Comparison of ENCODE assay signal across 11 cellular contexts in genomic region chr19:39363909-39364457, GRCh38. TPM values are rescaled to one million over a fixed set of nuclear protein-coding genes. Genes with fewer than 3 reads are reported as not detected.
DNase-seq lines count a peak whose midpoint lies in the region; ATAC-seq and TF ChIP-seq lines count a peak whose summit lies in the region.
"Had no signal": no experiment of that assay in that cellular context is flagged by ENCODE, and none has a peak within 500 bp of the region (broad histone marks: within the 10 kb centered on the region; RNA-seq: fewer than 3 reads in every experiment).

No MANE protein-coding gene starts in this region.

- peak; percentile 27 for DNase-seq in activated CD4-positive, alpha-beta memory T cell treated with anti-CD3 and anti-CD28 coated beads for 36 hours
- no peak for DNase-seq in activated CD4-positive, alpha-beta memory T cell treated with anti-CD3 and anti-CD28 coated beads, Interleukin-2, amount 10 ng/mL, durations not matched to agents 7 days and 5 days
- DNase-seq in transverse colon (no peak), NCI-H146 treated with DMSO at 0.1 percent for 48 hours (lab: John Stamatoyannopoulos, UW; ENCODE audit: unreplicated experiment) (no peak)
- DNase-seq: mesendoderm, NCI-H1436 treated with DMSO at 0.1 percent for 48 hours had no signal

- no peak overlapping the region for H3K4me3 ChIP-seq in duodenal mucosa (ENCODE audit: low read depth in 1 of 2, low read length in 2 of 2)
- H3K4me3 ChIP-seq in mesodermal cell (ENCODE audit: extremely low read depth, insufficient read depth, low read length, poor library complexity, severe bottlenecking), result no peak overlapping the region
- H3K4me3 ChIP-seq in transverse colon, result no peak overlapping the region

- no peaks in the 10 kb centered on the region for H3K9me3 Mint-ChIP-seq in activated CD4-positive, alpha-beta memory T cell treated with anti-CD3 and anti-CD28 coated beads for 36 hours
- H3K9me3 Mint-ChIP-seq in activated CD4-positive, alpha-beta memory T cell treated with anti-CD3 and anti-CD28 coated beads, Interleukin-2, amount 10 ng/mL, durations not matched to agents 7 days and 5 days, result no peaks in the 10 kb centered on the region

- H3K27me3 ChIP-seq in duodenal mucosa (ENCODE audit: control insufficient read depth in 1 of 2, insufficient read depth in 2 of 2, low read length in 2 of 2), result no peaks in the 10 kb centered on the region
- no peaks in the 10 kb centered on the region for H3K27me3 ChIP-seq in transverse colon

- H3K27ac ChIP-seq in duodenal mucosa (ENCODE audit: low read depth, low read length), result peak overlapping the region; percentile 6
- peak overlapping the region; percentile 32 for H3K27ac ChIP-seq in mesodermal cell (ENCODE audit: low read depth, low read length, severe bottlenecking)
- peak overlapping the region; percentile 31 to 63 (median 46) for H3K27ac ChIP-seq in transverse colon

- peaks cover 0 to 5% of the 10 kb centered on the region in 2 donors for H3K4me1 ChIP-seq in duodenal mucosa (ENCODE audit: control insufficient read depth in 1 of 2, insufficient read depth in 2 of 2, low read length in 2 of 2)
- H3K4me1 ChIP-seq in mesodermal cell (ENCODE audit: control insufficient read depth, insufficient read depth, low read length, poor library complexity, severe bottlenecking), result peaks cover 12% of the 10 kb centered on the region
- H3K4me1 ChIP-seq in transverse colon, result peaks cover 0 to 10% (median 0%) of the 10 kb centered on the region in 4 donors

- H3K27me3 Mint-ChIP-seq in activated CD4-positive, alpha-beta memory T cell treated with anti-CD3 and anti-CD28 coated beads for 36 hours, result no peaks in the 10 kb centered on the region
- H3K27me3 Mint-ChIP-seq in activated CD4-positive, alpha-beta memory T cell treated with anti-CD3 and anti-CD28 coated beads, Interleukin-2, amount 10 ng/mL, durations not matched to agents 7 days and 5 days, result no peaks in the 10 kb centered on the region

- in situ Hi-C loops in transverse colon (cut with MboI; ENCODE audit: low pct_ligation_motif_present in 1 of 4, low pct_unique_long_range_greater_than_20kb in 1 of 4, low sequenced_read_pairs in 3 of 4), result no loop called here

- CTCF ChIA-PET in activated CD4-positive, alpha-beta memory T cell treated with anti-CD3 and anti-CD28 coated beads for 36 hours (lab: Charles Lee), result no interaction called here
- CTCF ChIA-PET in activated CD4-positive, alpha-beta memory T cell treated with anti-CD3 and anti-CD28 coated beads, Interleukin-2, amount 10 ng/mL, durations not matched to agents 7 days and 5 days (lab: Charles Lee), result no interaction called here

- H3K4me3 Mint-ChIP-seq in activated CD4-positive, alpha-beta memory T cell treated with anti-CD3 and anti-CD28 coated beads for 36 hours, result no peak overlapping the region
- H3K4me3 Mint-ChIP-seq in activated CD4-positive, alpha-beta memory T cell treated with anti-CD3 and anti-CD28 coated beads, Interleukin-2, amount 10 ng/mL, durations not matched to agents 7 days and 5 days, result no peak overlapping the region

- H3K9ac ChIP-seq in duodenal mucosa (ENCODE audit: low read depth in 1 of 2, low read length in 2 of 2), result no peak overlapping the region

- 90 to 95% methylated on average over 3 to 4 of the region's 5 CpGs for whole genome bisulfite sequencing in mesodermal cell (ENCODE audit: insufficient coverage in 2 of 2), 2 experiments
- WGBS in transverse colon (ENCODE audit: low coverage in 1 of 2), 2 donors, result 75 to 80% methylated on average over 2 to 5 of the region's 5 CpGs

- H3K9me3 ChIP-seq in duodenal mucosa (ENCODE audit: control insufficient read depth in 1 of 2, low read length in 2 of 2) (no peaks in the 10 kb centered on the region), mesodermal cell (ENCODE audit: control insufficient read depth, low read length) (no peaks in the 10 kb centered on the region), transverse colon (no peaks in the 10 kb centered on the region)

- TF ChIP-seq EP300 in transverse colon (IDR thresholded peaks at IDR 0.05; ENCODE audit: low read depth), result no peak

- H3K36me3 Mint-ChIP-seq in activated CD4-positive, alpha-beta memory T cell treated with anti-CD3 and anti-CD28 coated beads for 36 hours, result peaks cover 24% of the 10 kb centered on the region
- H3K36me3 Mint-ChIP-seq in activated CD4-positive, alpha-beta memory T cell treated with anti-CD3 and anti-CD28 coated beads, Interleukin-2, amount 10 ng/mL, durations not matched to agents 7 days and 5 days (ENCODE audit: low read depth), result peaks cover 36% of the 10 kb centered on the region

- peaks cover 11% of the 10 kb centered on the region for H3K4me1 Mint-ChIP-seq in activated CD4-positive, alpha-beta memory T cell treated with anti-CD3 and anti-CD28 coated beads for 36 hours (ENCODE audit: low read depth)
- no peaks in the 10 kb centered on the region for H3K4me1 Mint-ChIP-seq in activated CD4-positive, alpha-beta memory T cell treated with anti-CD3 and anti-CD28 coated beads, Interleukin-2, amount 10 ng/mL, durations not matched to agents 7 days and 5 days

- TF ChIP-seq CTCF in transverse colon (IDR thresholded peaks at IDR 0.05), result no peak

- POLR2A ChIA-PET in activated CD4-positive, alpha-beta memory T cell treated with anti-CD3 and anti-CD28 coated beads for 36 hours (lab: Charles Lee), result interaction anchor here (0.7 kb wide), 1 partner anchor 21 kb away, joined by 3 read pairs; the partner anchor contains the start of gene SAMD4B
- POLR2A ChIA-PET in activated CD4-positive, alpha-beta memory T cell treated with anti-CD3 and anti-CD28 coated beads, Interleukin-2, amount 10 ng/mL, durations not matched to agents 7 days and 5 days (lab: Charles Lee), result no interaction called here

- intact Hi-C loops in activated CD4-positive, alpha-beta memory T cell treated with anti-CD3 and anti-CD28 coated beads for 36 hours (cut with micrococcal nuclease), result no loop called here
- intact Hi-C loops in transverse colon (cut with DNase I; ENCODE audit: low total_unique reads), result no loop called here

- TF ChIP-seq POLR2A in transverse colon (IDR thresholded peaks at IDR 0.05), result no peak

- H3K36me3 ChIP-seq in duodenal mucosa (ENCODE audit: control insufficient read depth in 1 of 2, insufficient read depth in 2 of 2, low read length in 2 of 2), result peaks cover 18 to 55% of the 10 kb centered on the region in 2 donors
- peaks cover 88% of the 10 kb centered on the region for H3K36me3 ChIP-seq in mesodermal cell (ENCODE audit: control insufficient read depth, insufficient read depth, low read length)
- peaks cover 0 to 7% (median 3%) of the 10 kb centered on the region in 4 donors for H3K36me3 ChIP-seq in transverse colon

- ATAC-seq in HG02870 (IDR thresholded peaks at IDR 0.05; ENCODE audit: unreplicated experiment) (no peak), HG03378 (IDR thresholded peaks at IDR 0.05; ENCODE audit: unreplicated experiment) (no peak)

- H3K27ac Mint-ChIP-seq in activated CD4-positive, alpha-beta memory T cell treated with anti-CD3 and anti-CD28 coated beads for 36 hours, result peak overlapping the region; percentile 57
- no peak overlapping the region for H3K27ac Mint-ChIP-seq in activated CD4-positive, alpha-beta memory T cell treated with anti-CD3 and anti-CD28 coated beads, Interleukin-2, amount 10 ng/mL, durations not matched to agents 7 days and 5 days

RNA-seq across cellular contexts. Expression of gene SAMD4B, which starts 21.8 kb away (rescaled TPM):
- 10 to 100 TPM; 49.4 to 51.3 TPM for total RNA-seq in activated CD4-positive, alpha-beta memory T cell treated with anti-CD3 and anti-CD28 coated beads for 36 hours
- 10 to 100 TPM; 53.9 to 54.8 TPM for total RNA-seq in activated CD4-positive, alpha-beta memory T cell treated with anti-CD3 and anti-CD28 coated beads, Interleukin-2, amount 10 ng/mL, durations not matched to agents 7 days and 5 days
- polyA plus RNA-seq in mesodermal cell (2013, experiment 1 of 2), result 128 TPM
- 95.1 TPM for polyA plus RNA-seq in mesodermal cell (2013, experiment 2 of 2)
- 100 to 1,000 TPM in 1 of 4 donors, 10 to 100 TPM in 3; 60.7 to 102 (median 77.1) TPM for total RNA-seq in transverse colon

RNA-seq across cellular contexts. Expression of gene PAF1, which starts 26.9 kb away (rescaled TPM):
- total RNA-seq in activated CD4-positive, alpha-beta memory T cell treated with anti-CD3 and anti-CD28 coated beads for 36 hours, result 10 to 100 TPM; 41.6 to 43.8 TPM
- total RNA-seq in activated CD4-positive, alpha-beta memory T cell treated with anti-CD3 and anti-CD28 coated beads, Interleukin-2, amount 10 ng/mL, durations not matched to agents 7 days and 5 days, result 10 to 100 TPM; 44.0 to 47.2 TPM
- polyA plus RNA-seq in mesodermal cell (2013, experiment 1 of 2), result 41.8 TPM
- polyA plus RNA-seq in mesodermal cell (2013, experiment 2 of 2), result 46.1 TPM
- 10 to 100 TPM; 37.8 to 71.2 (median 43.0) TPM for total RNA-seq in transverse colon

RNA-seq across cellular contexts. Expression of gene MED29, which starts 27.2 kb away (rescaled TPM):
- 10 to 100 TPM; 22.2 to 26.9 TPM for total RNA-seq in activated CD4-positive, alpha-beta memory T cell treated with anti-CD3 and anti-CD28 coated beads for 36 hours
- 10 to 100 TPM; 32.3 to 34.5 TPM for total RNA-seq in activated CD4-positive, alpha-beta memory T cell treated with anti-CD3 and anti-CD28 coated beads, Interleukin-2, amount 10 ng/mL, durations not matched to agents 7 days and 5 days
- polyA plus RNA-seq in mesodermal cell (2013, experiment 1 of 2), result 20.7 TPM
- 17.8 TPM for polyA plus RNA-seq in mesodermal cell (2013, experiment 2 of 2)
- total RNA-seq in transverse colon, result 10 to 100 TPM; 22.8 to 37.4 (median 27.8) TPM

RNA-seq across cellular contexts. Expression of gene GMFG, which starts 28.1 kb away (rescaled TPM):
- total RNA-seq in activated CD4-positive, alpha-beta memory T cell treated with anti-CD3 and anti-CD28 coated beads for 36 hours, result 100 to 1,000 TPM; 393 to 415 TPM
- total RNA-seq in activated CD4-positive, alpha-beta memory T cell treated with anti-CD3 and anti-CD28 coated beads, Interleukin-2, amount 10 ng/mL, durations not matched to agents 7 days and 5 days, result 100 to 1,000 TPM; 705 to 721 TPM
- polyA plus RNA-seq in mesodermal cell (2013, experiment 1 of 2), result 31.0 TPM
- polyA plus RNA-seq in mesodermal cell (2013, experiment 2 of 2), result 25.4 TPM
- 10 to 100 TPM in 2 of 4 donors, 1 to 10 TPM in 1, not detected in 1; 7.6 to 18.7 (median 17.6) TPM for total RNA-seq in transverse colon
- total RNA-seq: bronchial epithelial cell had no signal

RNA-seq across cellular contexts. Expression of gene ZFP36, which starts 42.7 kb away (rescaled TPM):
- 100 to 1,000 TPM; 104 to 118 TPM for total RNA-seq in activated CD4-positive, alpha-beta memory T cell treated with anti-CD3 and anti-CD28 coated beads for 36 hours
- total RNA-seq in activated CD4-positive, alpha-beta memory T cell treated with anti-CD3 and anti-CD28 coated beads, Interleukin-2, amount 10 ng/mL, durations not matched to agents 7 days and 5 days, result 100 to 1,000 TPM; 189 to 194 TPM
- polyA plus RNA-seq in mesodermal cell (2013, experiment 1 of 2), result 19.8 TPM
- polyA plus RNA-seq in mesodermal cell (2013, experiment 2 of 2), result 13.8 TPM
- total RNA-seq in transverse colon, result 100 to 1,000 TPM; 280 to 924 (median 309) TPM
